In the genomic region with DNA sequence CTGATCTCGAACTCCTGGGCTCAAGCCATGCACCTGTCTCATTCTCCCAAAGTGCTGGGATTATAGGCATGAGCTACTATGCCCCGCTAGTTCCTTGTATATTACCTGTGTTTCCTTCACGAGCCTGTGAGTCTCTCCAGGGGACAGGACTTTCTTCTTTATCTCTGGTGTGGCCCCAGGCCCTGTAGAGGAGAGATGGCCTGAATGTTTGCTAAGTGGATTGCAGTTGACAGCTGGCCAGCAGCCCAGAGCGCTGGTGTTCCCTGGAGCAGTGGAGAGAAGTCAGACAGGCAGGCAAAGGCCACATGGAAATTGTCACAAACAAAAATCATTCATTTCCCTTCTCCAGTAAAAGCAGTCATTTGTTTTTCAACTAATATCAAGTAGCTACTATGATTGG, we compare ENCODE assay signal across 1 cellular context.
TF ChIP-seq lines count a peak whose summit lies in the region.

No MANE protein-coding gene starts in this region.

TF ChIP-seq in GM23338, 12 proteins besides CTCF, POLR2A, EP300 and RAD21 (continued from another document):
- TF ChIP-seq, protein P1, sequence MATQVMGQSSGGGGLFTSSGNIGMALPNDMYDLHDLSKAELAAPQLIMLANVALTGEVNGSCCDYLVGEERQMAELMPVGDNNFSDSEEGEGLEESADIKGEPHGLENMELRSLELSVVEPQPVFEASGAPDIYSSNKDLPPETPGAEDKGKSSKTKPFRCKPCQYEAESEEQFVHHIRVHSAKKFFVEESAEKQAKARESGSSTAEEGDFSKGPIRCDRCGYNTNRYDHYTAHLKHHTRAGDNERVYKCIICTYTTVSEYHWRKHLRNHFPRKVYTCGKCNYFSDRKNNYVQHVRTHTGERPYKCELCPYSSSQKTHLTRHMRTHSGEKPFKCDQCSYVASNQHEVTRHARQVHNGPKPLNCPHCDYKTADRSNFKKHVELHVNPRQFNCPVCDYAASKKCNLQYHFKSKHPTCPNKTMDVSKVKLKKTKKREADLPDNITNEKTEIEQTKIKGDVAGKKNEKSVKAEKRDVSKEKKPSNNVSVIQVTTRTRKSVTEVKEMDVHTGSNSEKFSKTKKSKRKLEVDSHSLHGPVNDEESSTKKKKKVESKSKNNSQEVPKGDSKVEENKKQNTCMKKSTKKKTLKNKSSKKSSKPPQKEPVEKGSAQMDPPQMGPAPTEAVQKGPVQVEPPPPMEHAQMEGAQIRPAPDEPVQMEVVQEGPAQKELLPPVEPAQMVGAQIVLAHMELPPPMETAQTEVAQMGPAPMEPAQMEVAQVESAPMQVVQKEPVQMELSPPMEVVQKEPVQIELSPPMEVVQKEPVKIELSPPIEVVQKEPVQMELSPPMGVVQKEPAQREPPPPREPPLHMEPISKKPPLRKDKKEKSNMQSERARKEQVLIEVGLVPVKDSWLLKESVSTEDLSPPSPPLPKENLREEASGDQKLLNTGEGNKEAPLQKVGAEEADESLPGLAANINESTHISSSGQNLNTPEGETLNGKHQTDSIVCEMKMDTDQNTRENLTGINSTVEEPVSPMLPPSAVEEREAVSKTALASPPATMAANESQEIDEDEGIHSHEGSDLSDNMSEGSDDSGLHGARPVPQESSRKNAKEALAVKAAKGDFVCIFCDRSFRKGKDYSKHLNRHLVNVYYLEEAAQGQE (IDR thresholded peaks at IDR 0.05; ENCODE audit: unreplicated experiment), result no peak
- TF ChIP-seq ZNF331 (CRISPR knock-in tag; IDR thresholded peaks at IDR 0.05; ENCODE audit: low read depth), result no peak
- no peak for TF ChIP-seq ZNF114 (CRISPR knock-in tag; IDR thresholded peaks at IDR 0.05)
- TF ChIP-seq JUNB (IDR thresholded peaks at IDR 0.05; ENCODE audit: unreplicated experiment), result no peak
- TF ChIP-seq, protein P2, sequence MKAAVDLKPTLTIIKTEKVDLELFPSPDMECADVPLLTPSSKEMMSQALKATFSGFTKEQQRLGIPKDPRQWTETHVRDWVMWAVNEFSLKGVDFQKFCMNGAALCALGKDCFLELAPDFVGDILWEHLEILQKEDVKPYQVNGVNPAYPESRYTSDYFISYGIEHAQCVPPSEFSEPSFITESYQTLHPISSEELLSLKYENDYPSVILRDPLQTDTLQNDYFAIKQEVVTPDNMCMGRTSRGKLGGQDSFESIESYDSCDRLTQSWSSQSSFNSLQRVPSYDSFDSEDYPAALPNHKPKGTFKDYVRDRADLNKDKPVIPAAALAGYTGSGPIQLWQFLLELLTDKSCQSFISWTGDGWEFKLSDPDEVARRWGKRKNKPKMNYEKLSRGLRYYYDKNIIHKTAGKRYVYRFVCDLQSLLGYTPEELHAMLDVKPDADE (IDR thresholded peaks at IDR 0.05), result no peak
- TF ChIP-seq EZH2 (IDR thresholded peaks at IDR 0.05; ENCODE audit: low read depth, unreplicated experiment), result no peak
- TF ChIP-seq POLR2AphosphoS5 (IDR thresholded peaks at IDR 0.05; ENCODE audit: low read depth), result no peak
- no peak for TF ChIP-seq STAT1 (IDR thresholded peaks at IDR 0.05; ENCODE audit: unreplicated experiment)
TF ChIP-seq in GM23338: peak in this region for 0.
